In genomic region chr18:8366656-8367055, GRCh38 we compare ENCODE assay signal across 17 cellular contexts.
A peak's percentile ranks its signal among the peaks of the same experiment; 100 is the strongest.
DNase-seq lines count a peak whose midpoint lies in the region; ATAC-seq, FAIRE-seq and TF ChIP-seq lines count a peak whose summit lies in the region.
"Had no signal": no experiment of that assay in that cellular context is flagged by ENCODE, and none has a peak within 500 bp of the region (broad histone marks: within the 10 kb centered on the region; RNA-seq: fewer than 3 reads in every experiment).

No MANE protein-coding gene starts in this region.

- H3K4me1 Mint-ChIP-seq in stimulated activated effector memory CD8-positive, alpha-beta T cell treated with anti-CD3 and anti-CD28 coated beads, Interleukin-12 subunit alpha, Interleukin-12 subunit beta, amount 100 ng/mL, for 72 hours, result no peaks in the 10 kb centered on the region

- H3K4me1 ChIP-seq in keratinocyte (ENCODE audit: control insufficient read depth, extremely low read depth, insufficient read depth, low read length), result no peaks in the 10 kb centered on the region

- H3K27ac Mint-ChIP-seq in stimulated activated effector memory CD8-positive, alpha-beta T cell treated with anti-CD3 and anti-CD28 coated beads, Interleukin-12 subunit alpha, Interleukin-12 subunit beta, amount 100 ng/mL, for 72 hours, result no peak overlapping the region
- H3K27ac Mint-ChIP-seq: naive thymus-derived CD8-positive, alpha-beta T cell had no signal

- H3K9ac ChIP-seq in keratinocyte (ENCODE audit: control insufficient read depth, extremely low read depth, insufficient read depth, low read length), result no peak overlapping the region

- H3K9me3 ChIP-seq in WERI-Rb-1 (ENCODE audit: severe bottlenecking) (no peaks in the 10 kb centered on the region), keratinocyte (ENCODE audit: control insufficient read depth, low read depth, low read length) (no peaks in the 10 kb centered on the region)
- H3K9me3 ChIP-seq: adrenal gland, thoracic aorta had no signal

- H3K36me3 Mint-ChIP-seq in stimulated activated effector memory CD8-positive, alpha-beta T cell treated with anti-CD3 and anti-CD28 coated beads, Interleukin-12 subunit alpha, Interleukin-12 subunit beta, amount 100 ng/mL, for 72 hours, result no peaks in the 10 kb centered on the region
- H3K36me3 Mint-ChIP-seq: naive thymus-derived CD8-positive, alpha-beta T cell had no signal

- peak overlapping the region; percentile 67 for H3K4me2 ChIP-seq in keratinocyte (ENCODE audit: control insufficient read depth, extremely low read depth, insufficient read depth, low read depth, low read length)

- H4K20me1 ChIP-seq in keratinocyte (ENCODE audit: control insufficient read depth, extremely low read depth, insufficient read depth, low read length), result no peaks in the 10 kb centered on the region

- ATAC-seq in stimulated activated effector memory CD8-positive, alpha-beta T cell treated with anti-CD3 and anti-CD28 coated beads, Interleukin-12 subunit alpha, Interleukin-12 subunit beta, amount 100 ng/mL, for 72 hours, result no peak

- no peaks in the 10 kb centered on the region for H3K36me3 ChIP-seq in WERI-Rb-1
- no peaks in the 10 kb centered on the region for H3K36me3 ChIP-seq in keratinocyte (ENCODE audit: control insufficient read depth in 2 of 2, extremely low read depth in 1 of 2, insufficient read depth in 2 of 2, low read length in 2 of 2)
- H3K36me3 ChIP-seq: adrenal gland, thoracic aorta had no signal

- no peaks in the 10 kb centered on the region for H3K9me1 ChIP-seq in keratinocyte (ENCODE audit: control insufficient read depth, extremely low read depth, insufficient read depth, low read length)

- H3K9me3 Mint-ChIP-seq in stimulated activated effector memory CD8-positive, alpha-beta T cell treated with anti-CD3 and anti-CD28 coated beads, Interleukin-12 subunit alpha, Interleukin-12 subunit beta, amount 100 ng/mL, for 72 hours, result no peaks in the 10 kb centered on the region
- H3K9me3 Mint-ChIP-seq: naive thymus-derived CD8-positive, alpha-beta T cell had no signal

- TF ChIP-seq CTCF in WERI-Rb-1 (IDR thresholded peaks at IDR 0.05; ENCODE audit: low read depth, low read length) (peak; percentile 11; the same call in 1 of the 2 replicates), keratinocyte (optimal IDR thresholded peaks at IDR 0.05 in 1 of 3, IDR thresholded peaks at IDR 0.05 in 1 of 3, conservative IDR thresholded peaks at IDR 0.05 in 1 of 3; ENCODE audit: extremely low read depth in 1 of 3, insufficient read depth in 2 of 3, low read length in 3 of 3) (no peak)

- dilution Hi-C loops in keratinocyte (cut with MboI; ENCODE audit: extremely low pct_ligation_motif_present, low sequenced_read_pairs), result no loop called here

- DNase-seq in NCI-H524 (lab: John Stamatoyannopoulos, UW), result peak; percentile 9 to 63
- DNase-seq in NCI-H524 treated with DMSO at 0.1 percent for 48 hours (lab: John Stamatoyannopoulos, UW), result no peak
- DNase-seq in WERI-Rb-1, result peak; percentile 81
- no peak for DNase-seq in keratinocyte (ENCODE audit: low read depth, low spot score)
- no peak for DNase-seq in stimulated activated effector memory CD8-positive, alpha-beta T cell treated with anti-CD3 and anti-CD28 coated beads, Interleukin-12 subunit alpha, Interleukin-12 subunit beta, amount 100 ng/mL, for 72 hours (ENCODE audit: low spot score in 2 of 2)
- no peak for DNase-seq in mucosa of gallbladder (ENCODE audit: low spot score)
- no peak for DNase-seq in effector CD4-positive, alpha-beta T cell
- no peak for DNase-seq in AG08396 (ENCODE audit: low spot score)
- DNase-seq: activated T-cell treated with anti-CD3 and anti-CD28 coated beads for 4 hours; NCI-H1105; NK-92 treated with Interleukin-12 subunit alpha and Interleukin-12 subunit beta, amount 100 ng/mL, for 24 hours; SHP77 treated with DMSO at 0.1 percent for 48 hours had no signal

- H3K4me3 ChIP-seq in WERI-Rb-1 (ENCODE audit: low read depth, low read length) (peak overlapping the region; percentile 43; the same call in 1 of the 2 replicates), keratinocyte (ENCODE audit: control insufficient read depth in 2 of 3, extremely low read depth in 1 of 3, insufficient read depth in 2 of 3, low read depth in 1 of 3, low read length in 3 of 3) (no peak overlapping the region)

- no peak overlapping the region for H2AFZ ChIP-seq in keratinocyte (ENCODE audit: control insufficient read depth, low read length)

- no peaks in the 10 kb centered on the region for H3K79me2 ChIP-seq in keratinocyte (ENCODE audit: control insufficient read depth, insufficient read depth, low read length)

- H3K27me3 ChIP-seq in WERI-Rb-1 (ENCODE audit: insufficient read depth, low read depth, severe bottlenecking) (no peaks in the 10 kb centered on the region), keratinocyte (ENCODE audit: control insufficient read depth, extremely low read depth, insufficient read depth, low read length) (peaks cover 15% of the 10 kb centered on the region)
- H3K27me3 ChIP-seq: adrenal gland had no signal

- no peak overlapping the region for H3K27ac ChIP-seq in WERI-Rb-1
- H3K27ac ChIP-seq in keratinocyte (ENCODE audit: control insufficient read depth, insufficient read depth, low read length), result no peak overlapping the region
- H3K27ac ChIP-seq: skin epidermis, thoracic aorta had no signal

- no peak for FAIRE-seq in keratinocyte (lab: Jason Lieb, UNC)
- FAIRE-seq: D721Med had no signal

- H3K4me3 Mint-ChIP-seq in stimulated activated effector memory CD8-positive, alpha-beta T cell treated with anti-CD3 and anti-CD28 coated beads, Interleukin-12 subunit alpha, Interleukin-12 subunit beta, amount 100 ng/mL, for 72 hours, result peak overlapping the region; percentile 36

Comparison
In these comparisons a context has a peak if more than half of its experiments do, and no peak if none do; other contexts are left out.
1. DNase-seq: peak in NCI-H524 (2 of 2) and WERI-Rb-1 (single experiment); none in NCI-H524 treated with DMSO at 0.1 percent for 48 hours (single experiment), keratinocyte (single experiment), stimulated activated effector memory CD8-positive, alpha-beta T cell treated with anti-CD3 and anti-CD28 coated beads, Interleukin-12 subunit alpha, Interleukin-12 subunit beta, amount 100 ng/mL, for 72 hours (0 of 2), mucosa of gallbladder (single experiment), effector CD4-positive, alpha-beta T cell (single experiment) and AG08396 (single experiment).